Comparison of ENCODE assay signal across 19 cellular contexts in genomic region chr1:1219341-1219740, GRCh38. TPM values are rescaled to one million over a fixed set of nuclear protein-coding genes. Genes with fewer than 3 reads are reported as not detected.
DNase-seq lines count a peak whose midpoint lies in the region; ATAC-seq and TF ChIP-seq lines count a peak whose summit lies in the region.
"Had no signal": no experiment of that assay in that cellular context is flagged by ENCODE, and none has a peak within 500 bp of the region (broad histone marks: within the 10 kb centered on the region; RNA-seq: fewer than 3 reads in every experiment).

No MANE protein-coding gene starts in this region.

- TF ChIP-seq EP300 in SK-N-SH (IDR thresholded peaks at IDR 0.05; ENCODE audit: borderline replicate concordance in 1 of 2, low read depth in 1 of 2, low read length in 1 of 2): no peak

- peaks cover 0 to 51% of the 10 kb centered on the region in 2 experiments for H3K36me3 ChIP-seq in SK-N-SH (replicated peaks in 1 of 2; ENCODE audit: control insufficient read depth in 1 of 2, insufficient read depth in 2 of 2, low read length in 1 of 2)

- no peaks in the 10 kb centered on the region for H3K4me1 ChIP-seq in SK-N-SH (ENCODE audit: control insufficient read depth in 1 of 2, insufficient read depth in 2 of 2, low read depth in 1 of 2, low read length in 1 of 2)
- H3K4me1 ChIP-seq: SJCRH30 had no signal

- peak overlapping the region; percentile 67 for H3K27ac Mint-ChIP-seq in central memory CD8-positive, alpha-beta T cell (ENCODE audit: low read depth)

- H3F3A ChIP-seq in SK-N-SH (replicated peaks; ENCODE audit: insufficient read depth): no peaks in the 10 kb centered on the region

- no peaks in the 10 kb centered on the region for H4K20me1 ChIP-seq in SK-N-SH (ENCODE audit: insufficient read depth)

- no peaks in the 10 kb centered on the region for H3K27me3 ChIP-seq in SK-N-SH (ENCODE audit: insufficient read depth)
- H3K27me3 ChIP-seq: esophagus muscularis mucosa, SJCRH30 had no signal

- H3K36me3 Mint-ChIP-seq in central memory CD8-positive, alpha-beta T cell (ENCODE audit: insufficient read depth): peaks cover 38% of the 10 kb centered on the region

- no peaks in the 10 kb centered on the region for H3K27me3 Mint-ChIP-seq in central memory CD8-positive, alpha-beta T cell
- H3K27me3 Mint-ChIP-seq: CD8-positive, alpha-beta memory T cell had no signal

- H3K4me2 ChIP-seq in SK-N-SH: no peak overlapping the region

- TF ChIP-seq RAD21 in SK-N-SH (IDR thresholded peaks at IDR 0.05; ENCODE audit: low read length): no peak

- no peaks in the 10 kb centered on the region for H3K9me2 ChIP-seq in SK-N-SH

- H2AFZ ChIP-seq in SK-N-SH (ENCODE audit: low read depth): no peak overlapping the region
- H2AFZ ChIP-seq: GM23248 had no signal

- ATAC-seq in central memory CD8-positive, alpha-beta T cell (replicated peaks; ENCODE audit: extremely low read depth, poor library complexity, severe bottlenecking): no peak
- ATAC-seq: HepG2, left colon had no signal

- WGBS in SK-N-SH (ENCODE audit: low lambda C conversion rate): no CpG with 5 or more reads among the region's 20 CpGs

- H3K4me3 ChIP-seq in SK-N-SH (ENCODE audit: low read depth in 2 of 2, low read length in 1 of 2): no peak overlapping the region
- H3K4me3 ChIP-seq: esophagus muscularis mucosa, GM23248, SJCRH30 had no signal

- H3K9me3 Mint-ChIP-seq in central memory CD8-positive, alpha-beta T cell: no peaks in the 10 kb centered on the region
- H3K9me3 Mint-ChIP-seq: CD8-positive, alpha-beta memory T cell had no signal

- H3K4me1 Mint-ChIP-seq in central memory CD8-positive, alpha-beta T cell: peaks cover 29% of the 10 kb centered on the region

- H3K4me3 Mint-ChIP-seq in central memory CD8-positive, alpha-beta T cell: no peak overlapping the region

- CTCF ChIA-PET in SK-N-SH (lab: Yijun Ruan, JAX): interaction anchor here (1.7 kb wide), 1 partner anchor 98 kb away, joined by 7 read pairs; no protein-coding TSS in a partner anchor

- DNase-seq in stimulated activated CD4-positive, alpha-beta T cell treated with anti-CD3 and anti-CD28 coated beads, Interleukin-2, amount 100 ng/mL, for 24 hours: peak; percentile 64 to 67
- no peak for DNase-seq in stimulated activated CD4-positive, alpha-beta T cell treated with anti-CD3 and anti-CD28 coated beads, Interleukin-4, amount 100 ng/mL, for 1 hour
- peak; percentile 60 for DNase-seq in activated CD4-positive, alpha-beta T cell treated with anti-CD3 and anti-CD28 coated beads, Interleukin-2, amount 50 U/mL, for 1 hour
- no peak for DNase-seq in central memory CD8-positive, alpha-beta T cell (ENCODE audit: low spot score in 2 of 2)
- DNase-seq in NCI-H1436 (lab: John Stamatoyannopoulos, UW) (no peak), DMS 273 treated with DMSO at 0.1 percent for 48 hours (lab: John Stamatoyannopoulos, UW) (no peak), SK-N-SH (no peak)
- DNase-seq: amniotic stem cell, caudate nucleus, DND-41, GM23248, left colon, NCI-H1417, NCI-H748 treated with DMSO at 0.1 percent for 48 hours, SJCRH30 had no signal

- no peaks in the 10 kb centered on the region for H3K9me3 ChIP-seq in SK-N-SH
- H3K9me3 ChIP-seq: esophagus muscularis mucosa, SJCRH30 had no signal

- no peaks in the 10 kb centered on the region; the same call in 1 of the 2 replicates for H3K79me2 ChIP-seq in SK-N-SH (ENCODE audit: insufficient read depth)

- H3K9ac ChIP-seq in SK-N-SH: no peak overlapping the region
- H3K9ac ChIP-seq: GM23248 had no signal

- no peak for TF ChIP-seq CTCF in SK-N-SH (IDR thresholded peaks at IDR 0.05)

- POLR2A ChIA-PET in SK-N-SH (lab: Yijun Ruan, JAX): no interaction called here

- no peak overlapping the region for H3K27ac ChIP-seq in SK-N-SH (ENCODE audit: low read depth in 2 of 2, low read length in 1 of 2)
- H3K27ac ChIP-seq: esophagus muscularis mucosa, GM23248, SJCRH30 had no signal

TF ChIP-seq in SK-N-SH, 30 proteins besides CTCF, POLR2A, EP300 and RAD21:
- TF ChIP-seq GATA2 (CRISPR knock-in tag; IDR thresholded peaks at IDR 0.05) (no peak), FOXM1 (IDR thresholded peaks at IDR 0.05; ENCODE audit: low read depth) (no peak), JUND (IDR thresholded peaks at IDR 0.05) (no peak), SIN3A (IDR thresholded peaks at IDR 0.05; ENCODE audit: borderline replicate concordance, low read depth, low read length) (no peak), MAX (IDR thresholded peaks at IDR 0.05; ENCODE audit: low read depth) (no peak), RFX5 (IDR thresholded peaks at IDR 0.05; ENCODE audit: low read length) (no peak), USF2 (IDR thresholded peaks at IDR 0.05; ENCODE audit: borderline replicate concordance, low read depth, low read length) (no peak), FOSL2 (IDR thresholded peaks at IDR 0.05; ENCODE audit: borderline replicate concordance, low read depth) (no peak), CHD2 (IDR thresholded peaks at IDR 0.05; ENCODE audit: low read length, partially characterized antibody) (no peak), SMC3 (IDR thresholded peaks at IDR 0.05; ENCODE audit: low read depth, low read length) (no peak)

RNA-seq across cellular contexts. Expression of gene TNFRSF4, which starts 5.4 kb away (rescaled TPM):
- not detected in 2 replicates for polyA plus RNA-seq in SK-N-SH (2012; rRNA removed)
- not detected in 2 replicates for polyA plus RNA-seq in SK-N-SH (2012; cell fraction: cytosol; rRNA removed)
- 0.08 and 0.13 TPM in 2 replicates for polyA plus RNA-seq in SK-N-SH (2012; cell fraction: nucleus; rRNA removed)
- polyA plus RNA-seq: GM23248, HepG2, neural cell had no signal

RNA-seq across cellular contexts. Expression of gene SDF4, which starts 12.5 kb away (rescaled TPM):
- polyA plus RNA-seq in SK-N-SH (2012; rRNA removed): 182 and 265 TPM in 2 replicates
- 160 and 235 TPM in 2 replicates for polyA plus RNA-seq in SK-N-SH (2012; cell fraction: cytosol; rRNA removed)
- polyA plus RNA-seq in SK-N-SH (2012; cell fraction: nucleus; rRNA removed): 199 and 219 TPM in 2 replicates

RNA-seq across cellular contexts. Expression of gene B3GALT6, which starts 12.7 kb away (rescaled TPM):
- polyA plus RNA-seq in SK-N-SH (2012; rRNA removed): 32.0 and 38.8 TPM in 2 replicates
- polyA plus RNA-seq in SK-N-SH (2012; cell fraction: cytosol; rRNA removed): 28.3 and 34.5 TPM in 2 replicates
- polyA plus RNA-seq in SK-N-SH (2012; cell fraction: nucleus; rRNA removed): 18.1 and 18.7 TPM in 2 replicates

RNA-seq across cellular contexts. Expression of gene TNFRSF18, which starts 12.9 kb away (rescaled TPM):
- 0.05 TPM in 1 of 2 replicates, not detected in the other for polyA plus RNA-seq in SK-N-SH (2012; rRNA removed)
- 0.03 and 0.06 TPM in 2 replicates for polyA plus RNA-seq in SK-N-SH (2012; cell fraction: cytosol; rRNA removed)
- polyA plus RNA-seq in SK-N-SH (2012; cell fraction: nucleus; rRNA removed): 0.41 TPM in 1 of 2 replicates, not detected in the other
- polyA plus RNA-seq: GM23248, HepG2, neural cell had no signal

RNA-seq across cellular contexts. Expression of gene C1QTNF12, which starts 27.2 kb away (rescaled TPM):
- polyA plus RNA-seq in SK-N-SH (2012; rRNA removed): 0.59 TPM in 1 of 2 replicates, not detected in the other
- 0.04 and 0.13 TPM in 2 replicates for polyA plus RNA-seq in SK-N-SH (2012; cell fraction: cytosol; rRNA removed)
- polyA plus RNA-seq in SK-N-SH (2012; cell fraction: nucleus; rRNA removed): 7.6 and 11.1 TPM in 2 replicates
- polyA plus RNA-seq: CD8-positive, alpha-beta memory T cell had no signal

Comparison
In these comparisons a context has a peak if more than half of its experiments do, and no peak if none do; other contexts are left out.
1. DNase-seq: peak in stimulated activated CD4-positive, alpha-beta T cell treated with anti-CD3 and anti-CD28 coated beads, Interleukin-2, amount 100 ng/mL, for 24 hours (2 of 2) and activated CD4-positive, alpha-beta T cell treated with anti-CD3 and anti-CD28 coated beads, Interleukin-2, amount 50 U/mL, for 1 hour (single experiment); none in stimulated activated CD4-positive, alpha-beta T cell treated with anti-CD3 and anti-CD28 coated beads, Interleukin-4, amount 100 ng/mL, for 1 hour (single experiment), central memory CD8-positive, alpha-beta T cell (0 of 2), NCI-H1436 (single experiment), DMS 273 treated with DMSO at 0.1 percent for 48 hours (single experiment) and SK-N-SH (single experiment).